ENCODE assay signal across 9 cellular contexts in the genomic region with DNA sequence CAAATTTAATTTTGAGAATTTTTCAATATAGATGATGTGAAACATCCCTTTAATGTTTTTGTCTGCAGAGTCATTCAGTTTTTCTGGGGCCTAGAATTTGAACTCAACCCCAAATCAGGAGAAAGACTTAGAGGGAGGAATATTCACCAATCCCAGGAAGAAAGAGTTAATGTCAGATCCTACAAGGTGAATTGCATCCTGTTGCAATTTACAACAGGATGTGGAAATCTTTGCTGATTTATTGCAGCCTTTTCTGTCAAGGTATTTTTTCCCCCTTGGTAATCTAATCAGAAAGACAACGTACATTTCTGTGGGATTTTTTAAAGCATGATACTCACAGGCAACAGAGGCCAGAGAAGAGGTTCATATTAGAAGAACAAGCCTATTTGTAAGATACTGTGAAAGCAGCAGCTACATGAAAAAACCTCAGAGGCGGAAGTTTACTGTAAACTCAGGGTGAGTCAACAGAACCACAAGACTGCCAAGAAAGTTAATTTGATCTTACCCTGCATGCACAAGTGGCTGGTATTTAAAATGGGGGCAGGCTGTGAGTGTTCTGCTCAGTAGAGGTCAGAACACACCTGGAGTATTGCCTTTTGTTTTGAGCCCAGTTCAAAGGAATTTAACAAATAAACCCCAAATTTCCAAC.
DNase-seq lines count a peak whose midpoint lies in the region; ATAC-seq, FAIRE-seq and TF ChIP-seq lines count a peak whose summit lies in the region.
"Had no signal": no experiment of that assay in that cellular context is flagged by ENCODE, and none has a peak within 500 bp of the region (broad histone marks: within the 10 kb centered on the region; RNA-seq: fewer than 3 reads in every experiment).

No MANE protein-coding gene starts in this region.

- H2AFZ ChIP-seq in PC-3 (ENCODE audit: low read length): no peak overlapping the region

- no peak overlapping the region for H3K9ac ChIP-seq in PC-3 (ENCODE audit: low read length)

- H3K36me3 ChIP-seq in PC-3 (ENCODE audit: low read depth, low read length): no peaks in the 10 kb centered on the region
- no peaks in the 10 kb centered on the region for H3K36me3 ChIP-seq in gastrocnemius medialis
- H3K36me3 ChIP-seq in aorta (ENCODE audit: control insufficient read depth in 1 of 2, insufficient read depth in 2 of 2, low read length in 1 of 2): no peaks in the 10 kb centered on the region
- H3K36me3 ChIP-seq: Peyer's patch had no signal

- no peaks in the 10 kb centered on the region for H3K79me2 ChIP-seq in PC-3 (ENCODE audit: low read length)

- H3K4me2 ChIP-seq in PC-3 (ENCODE audit: low read length): 0 out of 2 replicates have a peak overlapping the region, but pooled peaks have one; percentile 19

- H4K20me1 ChIP-seq in PC-3 (ENCODE audit: low read length): no peaks in the 10 kb centered on the region

- FAIRE-seq in frontal cortex (lab: Jason Lieb, UNC): no peak

- no peaks in the 10 kb centered on the region for H3K27me3 Mint-ChIP-seq in effector memory CD8-positive, alpha-beta T cell

- intact Hi-C loops in PC-3 (cut with micrococcal nuclease) (no loop called here), gastrocnemius medialis (cut with DNase I; ENCODE audit: low total_unique reads) (loop anchor here (5.0 kb wide), 1 partner anchor 1651 kb away; no protein-coding TSS in a partner anchor), aorta (cut with DNase I) (no loop called here)

- H3K9me2 ChIP-seq in PC-3 (replicated peaks; ENCODE audit: low read length): no peaks in the 10 kb centered on the region

- H3K9me3 Mint-ChIP-seq in effector memory CD8-positive, alpha-beta T cell: peaks cover 6 to 12% of the 10 kb centered on the region in 2 donors

- TF ChIP-seq CTCF in PC-3 (conservative IDR thresholded peaks at IDR 0.05; ENCODE audit: low read depth, low read length): no peak
- no peak for TF ChIP-seq CTCF in gastrocnemius medialis (IDR thresholded peaks at IDR 0.05 in 4 of 5, conservative IDR thresholded peaks at IDR 0.05 in 1 of 5)

- no TSS peak for BruUV-seq in PC-3 (replicated peaks; lab: Mats Ljungman, UMichigan)

- H3K27ac ChIP-seq in PC-3 (ENCODE audit: low read length) (no peak overlapping the region), gastrocnemius medialis (peak overlapping the region; percentile 20 to 78 (median 68)), aorta (ENCODE audit: low read depth in 1 of 2, low read length in 2 of 2) (no peak overlapping the region)

- H3K36me3 Mint-ChIP-seq in effector memory CD8-positive, alpha-beta T cell (ENCODE audit: insufficient read depth): no peaks in the 10 kb centered on the region

- peak overlapping the region; percentile 0 to 45 for H3K4me3 Mint-ChIP-seq in effector memory CD8-positive, alpha-beta T cell

- ATAC-seq in PC-3 (no peak), gastrocnemius medialis (peak; percentile 99), aorta (ENCODE audit: low FRiP score) (no peak)
- peak; percentile 95 for ATAC-seq in effector memory CD8-positive, alpha-beta T cell (replicated peaks)

- H3K27me3 ChIP-seq in PC-3 (ENCODE audit: low read length) (no peaks in the 10 kb centered on the region), gastrocnemius medialis (no peaks in the 10 kb centered on the region), aorta (ENCODE audit: control insufficient read depth in 1 of 2, insufficient read depth in 2 of 2, low read length in 1 of 2) (no peaks in the 10 kb centered on the region)
- H3K27me3 ChIP-seq: Peyer's patch had no signal

- H3K9me3 ChIP-seq in PC-3 (ENCODE audit: low read length) (no peaks in the 10 kb centered on the region), gastrocnemius medialis (no peaks in the 10 kb centered on the region), aorta (ENCODE audit: control insufficient read depth, low read length) (no peaks in the 10 kb centered on the region)
- H3K9me3 ChIP-seq: Peyer's patch had no signal

- H3K4me1 ChIP-seq in PC-3 (ENCODE audit: insufficient read depth, low read length) (0 out of 2 replicates have a peak, but pooled peaks cover 7% of the 10 kb centered on the region), gastrocnemius medialis (peaks cover 23 to 36% of the 10 kb centered on the region in 2 donors), aorta (ENCODE audit: control insufficient read depth in 1 of 2, insufficient read depth in 2 of 2, low read length in 2 of 2) (no peaks in the 10 kb centered on the region)

- peak overlapping the region; percentile 85 to 86 for H3K27ac Mint-ChIP-seq in effector memory CD8-positive, alpha-beta T cell

- POLR2A ChIA-PET in PC-3 (lab: Charles Lee; ENCODE audit: unreplicated experiment): no interaction called here

- H3K4me3 ChIP-seq in PC-3 (ENCODE audit: low read length) (no peak overlapping the region), gastrocnemius medialis (no peak overlapping the region), aorta (ENCODE audit: low read length in 2 of 2) (no peak overlapping the region)
- H3K4me3 ChIP-seq: Peyer's patch had no signal

- H3F3A ChIP-seq in PC-3 (ENCODE audit: low read length, unreplicated experiment): no peaks in the 10 kb centered on the region

- TF ChIP-seq POLR2A in gastrocnemius medialis (IDR thresholded peaks at IDR 0.05): no peak

- in situ Hi-C loops in gastrocnemius medialis (cut with MboI; ENCODE audit: low sequenced_read_pairs in 4 of 4): loop anchor here in 2 of 4 donors (25.0 kb wide), 2 partner anchors 1001 to 1651 kb away; a partner anchor contains a TSS

- WGBS in aorta, 2 donors: 43 to 51% methylated on average over 2 of the region's 2 CpGs

- CTCF ChIA-PET in PC-3 (lab: Charles Lee): no interaction called here

- peak; percentile 7 to 15 for DNase-seq in activated CD4-positive, alpha-beta T cell treated with anti-CD3 and anti-CD28 coated beads for 4 hours
- DNase-seq in activated CD4-positive, alpha-beta T cell treated with anti-CD3 and anti-CD28 coated beads, Interleukin-2, amount 50 U/mL, for 4 hours: no peak
- DNase-seq in PC-3 (peak; percentile 67), gastrocnemius medialis (peak; percentile 60 to 63), aorta (no peak), frontal cortex (ENCODE audit: low spot score in 2 of 2) (no peak)
- DNase-seq in effector memory CD8-positive, alpha-beta T cell: peak; percentile 20 to 36 (median 32)
- DNase-seq in effector CD8-positive, alpha-beta T cell (lab: John Stamatoyannopoulos, UW): no peak

- peaks cover 45 to 49% of the 10 kb centered on the region in 2 donors for H3K4me1 Mint-ChIP-seq in effector memory CD8-positive, alpha-beta T cell (ENCODE audit: low read depth in 2 of 2)

Comparison
In these comparisons a context has a peak if more than half of its experiments do, and no peak if none do; other contexts are left out.
1. DNase-seq: peak in activated CD4-positive, alpha-beta T cell treated with anti-CD3 and anti-CD28 coated beads for 4 hours (2 of 2), PC-3 (single experiment), effector memory CD8-positive, alpha-beta T cell (3 of 3) and gastrocnemius medialis (2 of 2); none in activated CD4-positive, alpha-beta T cell treated with anti-CD3 and anti-CD28 coated beads, Interleukin-2, amount 50 U/mL, for 4 hours (0 of 2), aorta (0 of 2), frontal cortex (0 of 2) and effector CD8-positive, alpha-beta T cell (single experiment).
2. ATAC-seq: peak in effector memory CD8-positive, alpha-beta T cell (single experiment) and gastrocnemius medialis (2 of 2); none in PC-3 (single experiment) and aorta (single experiment).
3. H3K27ac ChIP-seq: peak in gastrocnemius medialis (4 of 4); none in PC-3 (single experiment) and aorta (0 of 2).